Comparison of ENCODE assay signal across 19 cellular contexts in the genomic region with DNA sequence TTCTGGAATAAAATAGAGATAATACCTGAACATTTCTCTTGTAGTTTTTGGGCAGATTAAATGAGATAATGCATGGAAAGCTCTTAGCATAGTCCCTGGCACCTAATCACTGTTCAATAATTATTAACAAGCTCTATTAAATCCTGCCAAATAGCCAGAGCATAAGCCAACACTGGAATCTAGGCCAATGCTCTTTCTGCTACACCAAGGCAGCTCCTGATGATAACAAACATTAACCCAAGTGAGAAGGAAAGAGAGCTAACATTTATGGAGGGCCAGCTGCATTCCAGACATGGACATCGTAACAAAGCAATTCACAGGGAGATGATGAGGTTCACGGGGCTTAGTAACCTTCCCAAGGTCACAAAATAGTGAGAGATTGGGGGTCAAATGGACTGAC. TPM values are rescaled to one million over a fixed set of nuclear protein-coding genes. Genes with fewer than 3 reads are reported as not detected.
A peak's percentile ranks its signal among the peaks of the same experiment; 100 is the strongest.
DNase-seq lines count a peak whose midpoint lies in the region; ATAC-seq and TF ChIP-seq lines count a peak whose summit lies in the region.
"Had no signal": no experiment of that assay in that cellular context is flagged by ENCODE, and none has a peak within 500 bp of the region (broad histone marks: within the 10 kb centered on the region; RNA-seq: fewer than 3 reads in every experiment).

No MANE protein-coding gene starts in this region.

- no peaks in the 10 kb centered on the region for H3K36me3 ChIP-seq in right lobe of liver

- WGBS in right lobe of liver (ENCODE audit: insufficient coverage, low coverage, low lambda C conversion rate, missing lambda C conversion rate), result 15% methylated on average over 2 of the region's 2 CpGs

- H3K27me3 ChIP-seq in right lobe of liver, result no peaks in the 10 kb centered on the region

- peak overlapping the region in 2 of 3 donors; percentile 34 to 65 for H3K27ac ChIP-seq in right lobe of liver
- peak overlapping the region; percentile 3 for H3K27ac ChIP-seq in substantia nigra (ENCODE audit: low read depth, low read length, poor library complexity, severe bottlenecking)
- H3K27ac ChIP-seq: C4-2B, RWPE1 had no signal

- POLR2A ChIA-PET in activated CD4-positive, alpha-beta T cell treated with anti-CD3 and anti-CD28 coated beads, Interleukin-2, amount 10 ng/mL, durations not matched to agents 7 days and 5 days (lab: Charles Lee), result no interaction called here

- H3K4me3 Mint-ChIP-seq in activated CD4-positive, alpha-beta T cell treated with anti-CD3 and anti-CD28 coated beads, Interleukin-2, amount 10 ng/mL, durations not matched to agents 7 days and 5 days, result no peak overlapping the region

- intact Hi-C loops in right lobe of liver (cut with DNase I), result no loop called here

- H3K4me3 ChIP-seq in right lobe of liver, result no peak overlapping the region

- H3K9me3 Mint-ChIP-seq in activated CD4-positive, alpha-beta T cell treated with anti-CD3 and anti-CD28 coated beads, Interleukin-2, amount 10 ng/mL, durations not matched to agents 7 days and 5 days, result no peaks in the 10 kb centered on the region

- H3K4me1 Mint-ChIP-seq in activated CD4-positive, alpha-beta T cell treated with anti-CD3 and anti-CD28 coated beads, Interleukin-2, amount 10 ng/mL, durations not matched to agents 7 days and 5 days, result peaks cover 4% of the 10 kb centered on the region

- ATAC-seq in right lobe of liver (peak; percentile 80 to 84 (median 82)), HG03135 (IDR thresholded peaks at IDR 0.05; ENCODE audit: unreplicated experiment) (no peak)

- TF ChIP-seq CTCF in right lobe of liver (IDR thresholded peaks at IDR 0.05), result no peak

- CTCF ChIA-PET in activated CD4-positive, alpha-beta T cell treated with anti-CD3 and anti-CD28 coated beads, Interleukin-2, amount 10 ng/mL, durations not matched to agents 7 days and 5 days (lab: Charles Lee), result interaction anchor here (1.3 kb wide), 1 partner anchor 18 kb away, joined by 3 read pairs; no protein-coding TSS in a partner anchor

- in situ Hi-C loops in G401 (cut with HindIII; ENCODE audit: low sequenced_read_pairs), result no loop called here

- no peaks in the 10 kb centered on the region for H3K36me3 Mint-ChIP-seq in activated CD4-positive, alpha-beta T cell treated with anti-CD3 and anti-CD28 coated beads, Interleukin-2, amount 10 ng/mL, durations not matched to agents 7 days and 5 days (ENCODE audit: low read depth)

- H3K27me3 Mint-ChIP-seq in activated CD4-positive, alpha-beta T cell treated with anti-CD3 and anti-CD28 coated beads, Interleukin-2, amount 10 ng/mL, durations not matched to agents 7 days and 5 days, result peaks cover 2% of the 10 kb centered on the region

- DNase-seq in G401 (ENCODE audit: low spot score), result peak; percentile 40
- peak; percentile 36 for DNase-seq in cerebellar cortex (ENCODE audit: low spot score)
- peak in 1 of 3 donors; percentile 56 for DNase-seq in right lobe of liver
- DNase-seq in substantia nigra (lab: John Stamatoyannopoulos, UW), result no peak
- DNase-seq in activated CD4-positive, alpha-beta T cell treated with anti-CD3 and anti-CD28 coated beads, Interleukin-2, amount 10 ng/mL, durations not matched to agents 7 days and 5 days, result no peak
- DNase-seq in NCI-H510A treated with DMSO at 0.1 percent for 48 hours (lab: John Stamatoyannopoulos, UW), result no peak
- DNase-seq: AML-193, DMS79, GOT3, KBM-7, NCI-H1417, NCI-H187, NCI-H2107, NCI-H226, NCI-H524 treated with DMSO at 0.1 percent for 48 hours, SIG-M5 had no signal

- H3K9me3 ChIP-seq in right lobe of liver, result no peaks in the 10 kb centered on the region

- H3K4me1 ChIP-seq in right lobe of liver, result peaks cover 0 to 32% (median 11%) of the 10 kb centered on the region in 4 donors

- TF ChIP-seq POLR2A in right lobe of liver (IDR thresholded peaks at IDR 0.05), result no peak

- H3K27ac Mint-ChIP-seq in activated CD4-positive, alpha-beta T cell treated with anti-CD3 and anti-CD28 coated beads, Interleukin-2, amount 10 ng/mL, durations not matched to agents 7 days and 5 days, result no peak overlapping the region

RNA-seq across cellular contexts. Expression of gene LARP6, which starts 23.3 kb away (rescaled TPM):
- total RNA-seq in G401 (2014; rRNA removed; shearing (Covaris generic)), result 84.9 and 97.7 TPM in 2 replicates
- total RNA-seq in right lobe of liver, result 10 to 100 TPM in 1 of 6 experiments, 1 to 10 TPM in 5; 1.3 to 13.7 (median 4.1) TPM
- not detected for total RNA-seq in activated CD4-positive, alpha-beta T cell treated with anti-CD3 and anti-CD28 coated beads, Interleukin-2, amount 10 ng/mL, durations not matched to agents 7 days and 5 days

Comparison
In these comparisons a context has a peak if more than half of its experiments do, and no peak if none do; other contexts are left out.
1. DNase-seq: peak in G401 (single experiment) and cerebellar cortex (single experiment); none in substantia nigra (0 of 49), activated CD4-positive, alpha-beta T cell treated with anti-CD3 and anti-CD28 coated beads, Interleukin-2, amount 10 ng/mL, durations not matched to agents 7 days and 5 days (single experiment) and NCI-H510A treated with DMSO at 0.1 percent for 48 hours (single experiment).